Comparison of ENCODE assay signal across 10 cellular contexts in genomic region chr2:224882291-224883171, GRCh38.
A peak's percentile ranks its signal among the peaks of the same experiment; 100 is the strongest.
DNase-seq lines count a peak whose midpoint lies in the region; ATAC-seq, FAIRE-seq and TF ChIP-seq lines count a peak whose summit lies in the region.
"Had no signal": no experiment of that assay in that cellular context is flagged by ENCODE, and none has a peak within 500 bp of the region (broad histone marks: within the 10 kb centered on the region; RNA-seq: fewer than 3 reads in every experiment).

No MANE protein-coding gene starts in this region.

- POLR2A ChIA-PET in RWPE1 (lab: Yijun Ruan, JAX; ENCODE audit: low non-redundant PET), result no interaction called here

- CTCF ChIA-PET in RWPE1 (lab: Yijun Ruan, JAX), result no interaction called here

- in situ Hi-C loops in G401 (cut with HindIII; ENCODE audit: low sequenced_read_pairs), result no loop called here

- peak; percentile 75 for DNase-seq in A172 (ENCODE audit: low spot score)
- no peak for DNase-seq in GM12892 (ENCODE audit: insufficient read length)
- DNase-seq in RWPE1 (ENCODE audit: low spot score), result peak; percentile 61
- DNase-seq in fibroblast of the conjunctiva (ENCODE audit: low read depth), result peak; percentile 91
- DNase-seq in stimulated activated CD4-positive, alpha-beta T cell treated with anti-CD3 and anti-CD28 coated beads, Interleukin-1b, Interleukin-23, amount 100 ng/mL, for 48 hours, result no peak
- DNase-seq in HuH-7.5 (ENCODE audit: low spot score), result no peak
- DNase-seq in G401 (ENCODE audit: low spot score), result no peak
- DNase-seq: NCI-H524 treated with DMSO at 0.1 percent for 48 hours had no signal

- H3K27ac ChIP-seq in RWPE1, result no peak overlapping the region

- ATAC-seq in GM19328 (IDR thresholded peaks at IDR 0.05; ENCODE audit: unreplicated experiment), result no peak

- peak; percentile 17 for FAIRE-seq in GM12892 (lab: Jason Lieb, UNC)
- FAIRE-seq: G401.6 had no signal

- no peak for TF ChIP-seq CTCF in RWPE1 (conservative IDR thresholded peaks at IDR 0.05; ENCODE audit: low read depth)

- TF ChIP-seq POLR2A in GM12892 (IDR thresholded peaks at IDR 0.05; ENCODE audit: low read depth, low read length), result no peak

Comparison
In these comparisons a context has a peak if more than half of its experiments do, and no peak if none do; other contexts are left out.
1. DNase-seq: peak in A172 (single experiment), RWPE1 (single experiment) and fibroblast of the conjunctiva (single experiment); none in GM12892 (single experiment), stimulated activated CD4-positive, alpha-beta T cell treated with anti-CD3 and anti-CD28 coated beads, Interleukin-1b, Interleukin-23, amount 100 ng/mL, for 48 hours (single experiment), HuH-7.5 (single experiment) and G401 (single experiment).